ENCODE assay signal across 8 cellular contexts in the genomic region with DNA sequence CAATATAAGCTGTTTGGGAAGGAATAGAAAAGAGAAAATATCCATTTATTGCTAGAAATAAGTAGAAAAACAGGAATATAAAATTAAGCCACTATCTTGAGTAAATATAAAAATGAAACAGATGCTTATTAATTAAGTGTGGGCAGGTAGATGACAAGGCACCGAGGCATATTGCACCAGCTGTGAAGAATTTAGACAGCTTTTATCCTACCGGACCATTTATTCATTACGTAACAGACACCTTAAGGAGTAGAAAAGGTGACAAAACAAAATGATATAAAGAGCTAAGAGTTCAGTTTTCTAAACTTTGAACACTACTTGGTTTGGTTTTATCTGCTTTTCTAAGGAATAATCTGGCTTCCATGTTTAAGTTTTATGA.
DNase-seq lines count a peak whose midpoint lies in the region; ATAC-seq and TF ChIP-seq lines count a peak whose summit lies in the region.
"Had no signal": no experiment of that assay in that cellular context is flagged by ENCODE, and none has a peak within 500 bp of the region (broad histone marks: within the 10 kb centered on the region; RNA-seq: fewer than 3 reads in every experiment).

No MANE protein-coding gene starts in this region.

- no peak overlapping the region for H3K27ac ChIP-seq in HUES6 (ENCODE audit: low read depth, low read length)
- H3K27ac ChIP-seq in psoas muscle: no peak overlapping the region

- H3K36me3 Mint-ChIP-seq in endothelial cell (ENCODE audit: low read depth, unreplicated experiment) (no peaks in the 10 kb centered on the region), HFFc6 (ENCODE audit: low read depth) (no peaks in the 10 kb centered on the region)

- ATAC-seq in GM19452 (IDR thresholded peaks at IDR 0.05; ENCODE audit: unreplicated experiment) (peak; percentile 22), psoas muscle (no peak), HG02840 (IDR thresholded peaks at IDR 0.05; ENCODE audit: low FRiP score, unreplicated experiment) (no peak)

- H3K27ac Mint-ChIP-seq in endothelial cell (ENCODE audit: unreplicated experiment): no peak overlapping the region
- no peak overlapping the region for H3K27ac Mint-ChIP-seq in HFFc6
- H3K27ac Mint-ChIP-seq: activated T-helper 1 cell treated with anti-CD3 and anti-CD28 coated beads, Interleukin-12 subunit alpha, Interleukin-12 subunit beta, Interleukin-2, Interleukin-4 antibody, amounts not matched to agents 30 ng/mL and 10 ng/mL and 1 ng/mL, durations not matched to agents 14 hours and 24 hours and 36 hours had no signal

- H3K4me1 ChIP-seq in HUES6 (ENCODE audit: control insufficient read depth, insufficient read depth, low read length) (no peaks in the 10 kb centered on the region), psoas muscle (no peaks in the 10 kb centered on the region)

- no peaks in the 10 kb centered on the region for H3K36me3 ChIP-seq in HUES6 (ENCODE audit: control insufficient read depth, insufficient read depth, low read length)
- no peaks in the 10 kb centered on the region for H3K36me3 ChIP-seq in psoas muscle (ENCODE audit: insufficient read depth in 1 of 2, low read depth in 1 of 2)

- H3K9me3 ChIP-seq in HUES6 (ENCODE audit: control insufficient read depth, insufficient read depth, low read depth, low read length) (no peaks in the 10 kb centered on the region), psoas muscle (no peaks in the 10 kb centered on the region)

- WGBS in psoas muscle, 3 donors: 47 to 63% (median 52%) methylated on average over 3 of the region's 3 CpGs

- peak overlapping the region; percentile 53 for H3K4me3 ChIP-seq in HUES6 (ENCODE audit: low read depth, low read length)
- H3K4me3 ChIP-seq in psoas muscle: peak overlapping the region; percentile 55

- intact Hi-C loops in psoas muscle (cut with DNase I): loop anchor here in 1 of 2 donors (5.0 kb wide), 1 partner anchor 49 kb away; no protein-coding TSS in a partner anchor

- H3K27me3 Mint-ChIP-seq in endothelial cell (ENCODE audit: unreplicated experiment) (no peaks in the 10 kb centered on the region), HFFc6 (ENCODE audit: insufficient read depth) (no peaks in the 10 kb centered on the region)

- no peak for DNase-seq in endothelial cell (ENCODE audit: low spot score)
- DNase-seq in psoas muscle: no peak
- no peak for DNase-seq in HFFc6
- DNase-seq in NCI-H82 (lab: John Stamatoyannopoulos, UW): no peak

- H3K9me3 Mint-ChIP-seq in endothelial cell (ENCODE audit: unreplicated experiment): no peaks in the 10 kb centered on the region
- H3K9me3 Mint-ChIP-seq in HFFc6: peaks cover 10% of the 10 kb centered on the region; the same call in 1 of the 2 replicates
- H3K9me3 Mint-ChIP-seq: activated T-helper 1 cell treated with anti-CD3 and anti-CD28 coated beads, Interleukin-12 subunit alpha, Interleukin-12 subunit beta, Interleukin-2, Interleukin-4 antibody, amounts not matched to agents 30 ng/mL and 10 ng/mL and 1 ng/mL, durations not matched to agents 14 hours and 24 hours and 36 hours had no signal

- H3K4me1 Mint-ChIP-seq in endothelial cell (ENCODE audit: unreplicated experiment): no peaks in the 10 kb centered on the region
- H3K4me1 Mint-ChIP-seq in HFFc6 (ENCODE audit: low read depth): no peaks in the 10 kb centered on the region; the same call in 1 of the 2 replicates

- H3K9ac ChIP-seq in HUES6 (ENCODE audit: low read length): no peak overlapping the region

- TF ChIP-seq CTCF in endothelial cell (IDR thresholded peaks at IDR 0.05; ENCODE audit: unreplicated experiment) (no peak), psoas muscle (IDR thresholded peaks at IDR 0.05) (no peak), HFFc6 (IDR thresholded peaks at IDR 0.05) (no peak)

- H3K4me3 Mint-ChIP-seq in endothelial cell (ENCODE audit: unreplicated experiment) (peak overlapping the region; percentile 25), HFFc6 (no peak overlapping the region)

- H3K27me3 ChIP-seq in HUES6 (ENCODE audit: control insufficient read depth, insufficient read depth, low read length) (no peaks in the 10 kb centered on the region), psoas muscle (ENCODE audit: insufficient read depth in 3 of 3, low read length in 2 of 3) (no peaks in the 10 kb centered on the region)
